ENCODE assay signal across 16 cellular contexts in the genomic region with DNA sequence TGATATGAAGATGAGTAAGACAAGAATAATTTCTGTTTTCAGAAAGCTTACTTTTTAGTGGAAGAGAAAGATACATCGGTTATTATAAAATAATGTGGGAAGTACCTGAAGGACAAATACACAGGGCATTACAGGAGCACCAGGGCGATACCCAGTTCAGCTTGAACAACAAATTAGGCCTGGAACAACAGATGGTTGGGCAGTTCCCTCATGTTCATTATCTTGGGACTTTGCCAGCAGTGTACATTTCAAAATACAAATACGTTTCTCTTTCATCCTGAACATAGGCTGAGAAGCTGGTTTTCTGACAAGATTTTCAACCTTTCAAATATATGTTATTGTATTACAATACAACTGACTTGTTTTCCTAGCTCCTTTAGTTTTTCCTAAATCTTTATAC.
A peak's percentile ranks its signal among the peaks of the same experiment; 100 is the strongest.
DNase-seq lines count a peak whose midpoint lies in the region; ATAC-seq and TF ChIP-seq lines count a peak whose summit lies in the region.
"Had no signal": no experiment of that assay in that cellular context is flagged by ENCODE, and none has a peak within 500 bp of the region (broad histone marks: within the 10 kb centered on the region; RNA-seq: fewer than 3 reads in every experiment).

No MANE protein-coding gene starts in this region.

- H3K9me3 ChIP-seq in OCI-LY1 (ENCODE audit: low read length) (no peaks in the 10 kb centered on the region), mucosa of descending colon (no peaks in the 10 kb centered on the region)

- no peaks in the 10 kb centered on the region for H3F3A ChIP-seq in OCI-LY1 (ENCODE audit: insufficient read depth, low read length)

- DNase-seq in HS-27A (ENCODE audit: low read depth) (peak; percentile 2), NCI-H2171 (lab: John Stamatoyannopoulos, UW) (peak; percentile 85), mucosa of descending colon (peak in 1 of 3 donors; percentile 42), amygdala (lab: John Stamatoyannopoulos, UW) (no peak), iPS-NIHi11 (ENCODE audit: low spot score) (no peak)
- DNase-seq in activated CD4-positive, CD25-positive, alpha-beta regulatory T cell treated with anti-CD3 and anti-CD28 coated beads, Interleukin-2, amount 50 U/mL, for 72 hours: no peak
- no peak for DNase-seq in stimulated activated naive CD8-positive, alpha-beta T cell treated with anti-CD3 and anti-CD28 coated beads, Interleukin-15, Interleukin-2, amounts not matched to agents 100 U/mL and 50 U/mL, for 24 hours
- DNase-seq: activated effector memory CD4-positive, alpha-beta T cell treated with Interleukin-2 at 50 U/mL for 16 hours; AML-193; amniotic stem cell; islet precursor cell; Kasumi-1; mesenchymal stem cell; NCI-H2227 treated with DMSO at 0.1 percent for 48 hours; right cardiac atrium had no signal

- no peaks in the 10 kb centered on the region for H3K9me2 ChIP-seq in OCI-LY1 (ENCODE audit: low read depth, low read length)

- H3K27ac ChIP-seq in OCI-LY1 (ENCODE audit: low read depth, low read length, poor library complexity, severe bottlenecking): peak overlapping the region; percentile 23

- H3K79me2 ChIP-seq in OCI-LY1 (ENCODE audit: insufficient read depth, low read length): no peaks in the 10 kb centered on the region

- TF ChIP-seq CTCF in OCI-LY1 (IDR thresholded peaks at IDR 0.05; ENCODE audit: low read length) (no peak), mucosa of descending colon (IDR thresholded peaks at IDR 0.05) (no peak)

- H3K27me3 ChIP-seq in OCI-LY1 (ENCODE audit: insufficient read depth, low read length): no peaks in the 10 kb centered on the region

- peaks cover 47% of the 10 kb centered on the region for H3K4me1 ChIP-seq in OCI-LY1 (ENCODE audit: insufficient read depth, low read length, severe bottlenecking)
- H3K4me1 ChIP-seq in mucosa of descending colon (ENCODE audit: low read depth): no peaks in the 10 kb centered on the region

- ATAC-seq in mucosa of descending colon: peak; percentile 70
- no peak for ATAC-seq in stimulated activated naive CD8-positive, alpha-beta T cell treated with anti-CD3 and anti-CD28 coated beads, Interleukin-15, Interleukin-2, amounts not matched to agents 100 U/mL and 50 U/mL, for 24 hours
- ATAC-seq: right cardiac atrium had no signal

- no peak overlapping the region for H2AFZ ChIP-seq in OCI-LY1 (ENCODE audit: low read length)

- H3K36me3 ChIP-seq in OCI-LY1 (ENCODE audit: insufficient read depth, low read length) (no peaks in the 10 kb centered on the region; the same call in 1 of the 2 replicates), mucosa of descending colon (ENCODE audit: low read depth) (no peaks in the 10 kb centered on the region)

- H3K4me3 ChIP-seq in OCI-LY1 (ENCODE audit: low read depth, low read length, poor library complexity, severe bottlenecking): no peak overlapping the region
- H3K4me3 ChIP-seq in mucosa of descending colon: no peak overlapping the region

- H4K20me1 ChIP-seq in OCI-LY1 (ENCODE audit: insufficient read depth, low read length): no peaks in the 10 kb centered on the region

- H3K4me2 ChIP-seq in OCI-LY1 (ENCODE audit: low read length): no peak overlapping the region

- H3K9ac ChIP-seq in OCI-LY1 (ENCODE audit: low read length): no peak overlapping the region

- intact Hi-C loops in mucosa of descending colon (cut with DNase I, micrococcal nuclease): no loop called here

Comparison
In these comparisons a context has a peak if more than half of its experiments do, and no peak if none do; other contexts are left out.
1. DNase-seq: peak in HS-27A (single experiment) and NCI-H2171 (single experiment); none in activated CD4-positive, CD25-positive, alpha-beta regulatory T cell treated with anti-CD3 and anti-CD28 coated beads, Interleukin-2, amount 50 U/mL, for 72 hours (single experiment), amygdala (0 of 56), stimulated activated naive CD8-positive, alpha-beta T cell treated with anti-CD3 and anti-CD28 coated beads, Interleukin-15, Interleukin-2, amounts not matched to agents 100 U/mL and 50 U/mL, for 24 hours (single experiment) and iPS-NIHi11 (single experiment).